Comparison of ENCODE assay signal across 27 cellular contexts in genomic region chr15:80698636-80699035, GRCh38. TPM values are rescaled to one million over a fixed set of nuclear protein-coding genes. Genes with fewer than 3 reads are reported as not detected.
A peak's percentile ranks its signal among the peaks of the same experiment; 100 is the strongest.
DNase-seq lines count a peak whose midpoint lies in the region; TF ChIP-seq lines count a peak whose summit lies in the region.
"Had no signal": no experiment of that assay in that cellular context is flagged by ENCODE, and none has a peak within 500 bp of the region (broad histone marks: within the 10 kb centered on the region; RNA-seq: fewer than 3 reads in every experiment).

No MANE protein-coding gene starts in this region.

- H4K20me1 ChIP-seq in GM23248 (ENCODE audit: insufficient read depth) = peaks cover 13% of the 10 kb centered on the region; the same call in 1 of the 2 replicates

- H3K9me2 ChIP-seq in GM23248 (ENCODE audit: insufficient read depth) = no peaks in the 10 kb centered on the region
- H3K9me2 ChIP-seq: SK-N-SH had no signal

- POLR2A ChIA-PET in activated CD4-positive, alpha-beta T cell treated with anti-CD3 and anti-CD28 coated beads, Interleukin-2, amount 10 ng/mL, durations not matched to agents 7 days and 5 days (lab: Charles Lee) = no interaction called here

- peaks cover 5% of the 10 kb centered on the region for H3K36me3 Mint-ChIP-seq in endodermal cell (ENCODE audit: low read depth)
- no peaks in the 10 kb centered on the region for H3K36me3 Mint-ChIP-seq in activated CD4-positive, alpha-beta T cell treated with anti-CD3 and anti-CD28 coated beads, Interleukin-2, amount 10 ng/mL, durations not matched to agents 7 days and 5 days (ENCODE audit: low read depth)
- H3K36me3 Mint-ChIP-seq: activated naive CD8-positive, alpha-beta T cell had no signal

- intact Hi-C loops in transverse colon (cut with DNase I; ENCODE audit: low total_unique reads) = no loop called here

- H3F3A ChIP-seq in GM23248 (ENCODE audit: insufficient read depth) = peaks cover 20% of the 10 kb centered on the region

- no peak for TF ChIP-seq EP300 in transverse colon (IDR thresholded peaks at IDR 0.05; ENCODE audit: low read depth)

- H3K4me1 ChIP-seq in GM23248 (ENCODE audit: insufficient read depth) (peaks cover 37% of the 10 kb centered on the region), transverse colon (peaks cover 10 to 59% (median 28%) of the 10 kb centered on the region in 4 donors), endodermal cell (ENCODE audit: control insufficient read depth, insufficient read depth, low read length) (no peaks in the 10 kb centered on the region)

- in situ Hi-C loops in GM23248 (cut with MboI) = no loop called here
- in situ Hi-C loops in transverse colon (cut with MboI; ENCODE audit: low pct_ligation_motif_present in 1 of 4, low pct_unique_long_range_greater_than_20kb in 1 of 4, low sequenced_read_pairs in 3 of 4) = no loop called here

- H3K79me2 ChIP-seq in GM23248 (ENCODE audit: insufficient read depth) = peaks cover 79% of the 10 kb centered on the region

- H3K9me3 ChIP-seq in GM23248 (ENCODE audit: low read depth) = no peaks in the 10 kb centered on the region
- H3K9me3 ChIP-seq in transverse colon = no peaks in the 10 kb centered on the region
- H3K9me3 ChIP-seq in endodermal cell (ENCODE audit: control insufficient read depth, low read length) = peaks cover 7% of the 10 kb centered on the region
- H3K9me3 ChIP-seq: body of pancreas, left ventricle myocardium inferior, SK-N-SH had no signal

- CTCF ChIA-PET in activated CD4-positive, alpha-beta T cell treated with anti-CD3 and anti-CD28 coated beads, Interleukin-2, amount 10 ng/mL, durations not matched to agents 7 days and 5 days (lab: Charles Lee) = no interaction called here

- H3K36me3 ChIP-seq in GM23248 (ENCODE audit: low read depth) (no peaks in the 10 kb centered on the region), transverse colon (no peaks in the 10 kb centered on the region), endodermal cell (ENCODE audit: control insufficient read depth, insufficient read depth, low read length) (peaks cover 13% of the 10 kb centered on the region)
- H3K36me3 ChIP-seq: left ventricle myocardium inferior had no signal

- no peaks in the 10 kb centered on the region for H3K9me3 Mint-ChIP-seq in endodermal cell
- H3K9me3 Mint-ChIP-seq in activated CD4-positive, alpha-beta T cell treated with anti-CD3 and anti-CD28 coated beads, Interleukin-2, amount 10 ng/mL, durations not matched to agents 7 days and 5 days = no peaks in the 10 kb centered on the region
- H3K9me3 Mint-ChIP-seq: activated T-helper 2 cell treated with anti-CD3 and anti-CD28 coated beads, Interferon-gamma antibody, Interleukin-2, Interleukin-4, amounts not matched to agents 10 μg/mL and 5 μg/mL and 100 μg/mL, durations not matched to agents 14 hours and 24 hours and 36 hours; GM23338 had no signal

- H2AFZ ChIP-seq in GM23248 = no peak overlapping the region
- H2AFZ ChIP-seq: GM23338 had no signal

- peaks cover 39% of the 10 kb centered on the region for H3K4me1 Mint-ChIP-seq in endodermal cell
- H3K4me1 Mint-ChIP-seq in activated CD4-positive, alpha-beta T cell treated with anti-CD3 and anti-CD28 coated beads, Interleukin-2, amount 10 ng/mL, durations not matched to agents 7 days and 5 days = peaks cover 18% of the 10 kb centered on the region

- H3K27me3 ChIP-seq in GM23248 (replicated peaks; ENCODE audit: insufficient read depth) (no peaks in the 10 kb centered on the region), transverse colon (no peaks in the 10 kb centered on the region), endodermal cell (ENCODE audit: control insufficient read depth, insufficient read depth, low read length, poor library complexity, severe bottlenecking) (peaks cover 11% of the 10 kb centered on the region)
- H3K27me3 ChIP-seq: body of pancreas had no signal

- H3K4me3 Mint-ChIP-seq in endodermal cell = no peak overlapping the region
- no peak overlapping the region for H3K4me3 Mint-ChIP-seq in activated CD4-positive, alpha-beta T cell treated with anti-CD3 and anti-CD28 coated beads, Interleukin-2, amount 10 ng/mL, durations not matched to agents 7 days and 5 days
- H3K4me3 Mint-ChIP-seq: activated naive CD8-positive, alpha-beta T cell; GM23338 had no signal

- TF ChIP-seq POLR2A in transverse colon (IDR thresholded peaks at IDR 0.05) = no peak

- DNase-seq in GM23248 (peak; percentile 13), astrocyte of the hippocampus (ENCODE audit: low read depth, low spot score) (peak; percentile 5), iris pigment epithelial cell (ENCODE audit: low read depth) (peak; percentile 21), transverse colon (no peak), T1000 (lab: John Stamatoyannopoulos, UW) (no peak), endodermal cell (no peak)
- DNase-seq in stimulated activated CD8-positive, alpha-beta memory T cell treated with anti-CD3 and anti-CD28 coated beads, Interleukin-4, amount 100 ng/mL, for 48 hours = no peak
- DNase-seq in activated CD4-positive, alpha-beta T cell treated with anti-CD3 and anti-CD28 coated beads, Interleukin-2, amount 10 ng/mL, durations not matched to agents 7 days and 5 days = no peak
- DNase-seq: activated CD8-positive, alpha-beta memory T cell treated with anti-CD3 and anti-CD28 coated beads, Interleukin-2, amount 50 U/mL, for 4 hours; body of pancreas; CD4-positive, alpha-beta memory T cell; DMS53; glutamatergic neuron; left ventricle myocardium inferior; midbrain; NCI-H1092 treated with DMSO at 0.1 percent for 48 hours; NCI-H2081; NCI-H510A; SK-N-SH; small intestine; stimulated activated naive CD8-positive, alpha-beta T cell treated with anti-CD3 and anti-CD28 coated beads, Interleukin-15, Interleukin-2, amounts not matched to agents 100 U/mL and 50 U/mL, for 24 hours; T-helper 2 cell had no signal

- H3K9ac ChIP-seq in GM23248 (no peak overlapping the region), endodermal cell (ENCODE audit: extremely low read depth, low read length, poor library complexity, severe bottlenecking) (no peak overlapping the region)
- H3K9ac ChIP-seq: SK-N-SH had no signal

- H3K4me3 ChIP-seq in GM23248 (no peak overlapping the region), transverse colon (no peak overlapping the region), endodermal cell (ENCODE audit: low read length) (no peak overlapping the region)
- H3K4me3 ChIP-seq: body of pancreas, GM23338, left ventricle myocardium inferior had no signal

- no peak overlapping the region for H3K27ac Mint-ChIP-seq in endodermal cell
- no peak overlapping the region for H3K27ac Mint-ChIP-seq in activated CD4-positive, alpha-beta T cell treated with anti-CD3 and anti-CD28 coated beads, Interleukin-2, amount 10 ng/mL, durations not matched to agents 7 days and 5 days
- H3K27ac Mint-ChIP-seq: activated naive CD8-positive, alpha-beta T cell; activated T-helper 2 cell treated with anti-CD3 and anti-CD28 coated beads, Interferon-gamma antibody, Interleukin-2, Interleukin-4, amounts not matched to agents 10 μg/mL and 5 μg/mL and 100 μg/mL, durations not matched to agents 14 hours and 24 hours and 36 hours; CD4-positive, alpha-beta memory T cell; GM23338 had no signal

- no peak overlapping the region for H3K27ac ChIP-seq in GM23248
- H3K27ac ChIP-seq in transverse colon = peak overlapping the region; percentile 90 to 93 (median 90)
- no peak overlapping the region for H3K27ac ChIP-seq in endodermal cell (ENCODE audit: low read depth, low read length)
- H3K27ac ChIP-seq: body of pancreas, left ventricle myocardium inferior, RWPE1, VCaP had no signal

- no peak overlapping the region for H3K4me2 ChIP-seq in GM23248 (ENCODE audit: unreplicated experiment)
- H3K4me2 ChIP-seq: GM23338, SK-N-SH had no signal

- H3K27me3 Mint-ChIP-seq in endodermal cell (ENCODE audit: insufficient read depth) = peaks cover 23% of the 10 kb centered on the region
- peaks cover 14% of the 10 kb centered on the region for H3K27me3 Mint-ChIP-seq in activated CD4-positive, alpha-beta T cell treated with anti-CD3 and anti-CD28 coated beads, Interleukin-2, amount 10 ng/mL, durations not matched to agents 7 days and 5 days

- 100% methylated on average over 1 of the region's 1 CpG for WGBS in GM23248 (ENCODE audit: low coverage in 1 of 2, low lambda C conversion rate in 2 of 2, missing lambda C conversion rate in 2 of 2), 2 experiments
- WGBS in transverse colon (ENCODE audit: low coverage in 1 of 2), 2 donors = 64 to 88% methylated on average over 1 of the region's 1 CpG
- WGBS in endodermal cell (ENCODE audit: insufficient coverage in 1 of 2, insufficient read length in 1 of 2), 2 experiments = 87% methylated on average over 1 of the region's 1 CpG; no CpG with 5 or more reads in 1 of the 2 experiments

- TF ChIP-seq CTCF in transverse colon (IDR thresholded peaks at IDR 0.05) = no peak
- TF ChIP-seq CTCF in endodermal cell (conservative IDR thresholded peaks at IDR 0.05) = no peak

RNA-seq across cellular contexts. Expression of gene ABHD17C, which starts 3.5 kb away (rescaled TPM):
- 3.8 and 8.3 TPM in 2 replicates for total RNA-seq in GM23248 (2014; rRNA removed; shearing (Covaris generic))
- 2.1 and 2.2 TPM in 2 replicates for polyA plus RNA-seq in GM23248 (2016; fragmentation: Nextera tagmentation; extraction: Ambion mirVana)
- total RNA-seq in transverse colon = 10 to 100 TPM; 41.0 to 96.0 (median 72.5) TPM
- total RNA-seq in endodermal cell = 10 to 100 TPM; 20.9 to 21.5 TPM
- 28.1 TPM for polyA plus RNA-seq in endodermal cell (2013, experiment 1 of 2)
- 23.6 TPM for polyA plus RNA-seq in endodermal cell (2013, experiment 2 of 2)
- 1 to 10 TPM; 4.0 to 5.6 TPM for total RNA-seq in activated CD4-positive, alpha-beta T cell treated with anti-CD3 and anti-CD28 coated beads, Interleukin-2, amount 10 ng/mL, durations not matched to agents 7 days and 5 days

Comparison
In these comparisons a context has a peak if more than half of its experiments do, and no peak if none do; other contexts are left out.
1. DNase-seq: peak in GM23248 (single experiment), astrocyte of the hippocampus (single experiment) and iris pigment epithelial cell (single experiment); none in transverse colon (single experiment), stimulated activated CD8-positive, alpha-beta memory T cell treated with anti-CD3 and anti-CD28 coated beads, Interleukin-4, amount 100 ng/mL, for 48 hours (single experiment), T1000 (single experiment), endodermal cell (single experiment) and activated CD4-positive, alpha-beta T cell treated with anti-CD3 and anti-CD28 coated beads, Interleukin-2, amount 10 ng/mL, durations not matched to agents 7 days and 5 days (single experiment).
2. H3K27ac ChIP-seq: peak in transverse colon (4 of 4); none in GM23248 (single experiment) and endodermal cell (single experiment).